Comparison of ENCODE assay signal across 8 cellular contexts in genomic region chr17:78974635-78975591, GRCh38. TPM values are rescaled to one million over a fixed set of nuclear protein-coding genes. Genes with fewer than 3 reads are reported as not detected.
DNase-seq lines count a peak whose midpoint lies in the region; ATAC-seq and TF ChIP-seq lines count a peak whose summit lies in the region.

No MANE protein-coding gene starts in this region.

- no peaks in the 10 kb centered on the region for H3K27me3 Mint-ChIP-seq in naive thymus-derived CD8-positive, alpha-beta T cell

- intact Hi-C loops in left colon (cut with DNase I, micrococcal nuclease) (loop anchor here in 1 of 2 donors (5.0 kb wide), 1 partner anchor 108 kb away; no protein-coding TSS in a partner anchor), tibial artery (cut with DNase I; ENCODE audit: low total_unique reads) (loop anchor here (5.0 kb wide), 2 partner anchors 53 to 93 kb away; no protein-coding TSS in a partner anchor)

- H3K4me1 Mint-ChIP-seq in naive thymus-derived CD8-positive, alpha-beta T cell: peaks cover 16 to 43% (median 25%) of the 10 kb centered on the region in 4 donors

- H3K4me3 ChIP-seq in LNCaP clone FGC (ENCODE audit: low read depth, low read length) (peak overlapping the region; percentile 44), brain microvascular endothelial cell (ENCODE audit: low read depth, low read length) (no peak overlapping the region), tibial artery (peak overlapping the region; percentile 15 to 25)

- no peaks in the 10 kb centered on the region for H3K9me3 Mint-ChIP-seq in naive thymus-derived CD8-positive, alpha-beta T cell

- POLR2A ChIA-PET in naive thymus-derived CD8-positive, alpha-beta T cell (lab: Charles Lee): no interaction called here

- no peak overlapping the region for H3K4me3 Mint-ChIP-seq in naive thymus-derived CD8-positive, alpha-beta T cell

- H3K36me3 ChIP-seq in brain microvascular endothelial cell (replicated peaks): peaks cover 15% of the 10 kb centered on the region
- H3K36me3 ChIP-seq in tibial artery: peaks cover 0 to 11% (median 0%) of the 10 kb centered on the region in 3 donors

- H3K27ac Mint-ChIP-seq in naive thymus-derived CD8-positive, alpha-beta T cell: peak overlapping the region in 4 of 10 donors; percentile 8 to 86 (median 42)

- H3K9me3 ChIP-seq in tibial artery: no peaks in the 10 kb centered on the region

- H3K4me1 ChIP-seq in tibial artery: peaks cover 0 to 59% (median 50%) of the 10 kb centered on the region in 4 donors

- no peak for TF ChIP-seq CTCF in LNCaP clone FGC (IDR thresholded peaks at IDR 0.05; ENCODE audit: control insufficient read depth, extremely low read depth, insufficient read depth)
- TF ChIP-seq CTCF in brain microvascular endothelial cell (IDR thresholded peaks at IDR 0.05; ENCODE audit: low read depth, low read length, missing control alignments): no peak
- no peak for TF ChIP-seq CTCF in tibial artery (IDR thresholded peaks at IDR 0.05)

- H3K27me3 ChIP-seq in brain microvascular endothelial cell (replicated peaks) (no peaks in the 10 kb centered on the region), tibial artery (no peaks in the 10 kb centered on the region)

- no peak overlapping the region for H3K27ac ChIP-seq in brain microvascular endothelial cell
- H3K27ac ChIP-seq in tibial artery: peak overlapping the region; percentile 72 to 73

- peaks cover 0 to 12% (median 0%) of the 10 kb centered on the region in 3 donors for H3K36me3 Mint-ChIP-seq in naive thymus-derived CD8-positive, alpha-beta T cell

- in situ Hi-C loops in brain microvascular endothelial cell (cut with HindIII; ENCODE audit: low pct_ligation_motif_present, low sequenced_read_pairs): no loop called here

- DNase-seq in AML-193 (lab: John Stamatoyannopoulos, UW) (peak; percentile 44 to 65), LNCaP clone FGC (ENCODE audit: low read depth) (peak; percentile 89), brain microvascular endothelial cell (peak; percentile 68), left colon (peak; percentile 70 to 81), tibial artery (peak; percentile 88 to 92), NCI-H748 treated with DMSO at 0.1 percent for 48 hours (lab: John Stamatoyannopoulos, UW) (no peak)
- DNase-seq in naive thymus-derived CD8-positive, alpha-beta T cell: no peak

- ATAC-seq in left colon (peak; percentile 36), GM18870 (IDR thresholded peaks at IDR 0.05; ENCODE audit: unreplicated experiment) (no peak)
- no peak for ATAC-seq in naive thymus-derived CD8-positive, alpha-beta T cell

RNA-seq across cellular contexts. Expression of gene LGALS3BP, which starts 4.8 kb away (rescaled TPM):
- 100 to 1,000 TPM; 687 to 857 TPM for total RNA-seq in left colon
- 10 to 100 TPM; 50.5 to 54.4 TPM for total RNA-seq in naive thymus-derived CD8-positive, alpha-beta T cell
- 10 to 100 TPM; 51.5 to 90.6 (median 88.6) TPM for polyA plus RNA-seq in naive thymus-derived CD8-positive, alpha-beta T cell

RNA-seq across cellular contexts. Expression of gene CANT1, which starts 34.7 kb away (rescaled TPM):
- total RNA-seq in left colon: 100 to 1,000 TPM; 302 to 322 TPM
- total RNA-seq in naive thymus-derived CD8-positive, alpha-beta T cell: 10 to 100 TPM; 30.5 to 34.6 TPM
- polyA plus RNA-seq in naive thymus-derived CD8-positive, alpha-beta T cell: 1 to 10 TPM; 6.1 to 9.4 (median 6.2) TPM

RNA-seq across cellular contexts. Expression of gene C1QTNF1, which starts 49.1 kb away (rescaled TPM):
- total RNA-seq in left colon: 10 to 100 TPM; 14.6 to 16.7 TPM
- total RNA-seq in naive thymus-derived CD8-positive, alpha-beta T cell: not detected
- not detected for polyA plus RNA-seq in naive thymus-derived CD8-positive, alpha-beta T cell

RNA-seq across cellular contexts. Expression of gene TIMP2, which starts 49.7 kb away (rescaled TPM):
- 100 to 1,000 TPM in 1 of 2 donors, 10 to 100 TPM in 1; 45.5 to 133 TPM for total RNA-seq in left colon
- 1 to 10 TPM; 6.2 to 7.3 TPM for total RNA-seq in naive thymus-derived CD8-positive, alpha-beta T cell
- polyA plus RNA-seq in naive thymus-derived CD8-positive, alpha-beta T cell: under 1 TPM; 0.22 to 0.75 (median 0.60) TPM

Comparison
In these comparisons a context has a peak if more than half of its experiments do, and no peak if none do; other contexts are left out.
1. DNase-seq: peak in AML-193 (2 of 2), LNCaP clone FGC (single experiment), brain microvascular endothelial cell (single experiment), left colon (2 of 2) and tibial artery (2 of 2); none in naive thymus-derived CD8-positive, alpha-beta T cell (0 of 10) and NCI-H748 treated with DMSO at 0.1 percent for 48 hours (single experiment).
2. RNA of gene LGALS3BP, which starts 4.8 kb away (total RNA-seq): 687 to 857 TPM in left colon; 50.5 to 54.4 TPM in naive thymus-derived CD8-positive, alpha-beta T cell; every median in the first group is over 10 times any median in the second.
3. RNA of gene CANT1, which starts 34.7 kb away (total RNA-seq): 302 to 322 TPM in left colon; 30.5 to 34.6 TPM in naive thymus-derived CD8-positive, alpha-beta T cell; every median in the first group is over 4 times any median in the second.
4. RNA of gene C1QTNF1, which starts 49.1 kb away (total RNA-seq): 14.6 to 16.7 TPM in left colon; not detected in naive thymus-derived CD8-positive, alpha-beta T cell; every median in the first group is over 10 times any median in the second.